ENCODE assay signal across 1 cellular context in genomic region chr4:79173186-79173585, GRCh38.
TF ChIP-seq lines count a peak whose summit lies in the region.

No MANE protein-coding gene starts in this region.

TF ChIP-seq in K562, 482 proteins besides CTCF, POLR2A, EP300 and RAD21 (continued from another document):
- TF ChIP-seq NR2C2 (CRISPR knock-in tag; IDR thresholded peaks at IDR 0.05) (no peak), NR2C2 (tag; IDR thresholded peaks at IDR 0.05) (no peak), ESRRB (CRISPR knock-in tag; IDR thresholded peaks at IDR 0.05; ENCODE audit: borderline replicate concordance) (no peak), SMARCA5 (IDR thresholded peaks at IDR 0.05) (no peak), ZNF445 (CRISPR knock-in tag; IDR thresholded peaks at IDR 0.05; ENCODE audit: low read depth) (no peak)
